Comparison of ENCODE assay signal across 1 cellular context in genomic region chr3:180601688-180602666, GRCh38.
TF ChIP-seq lines count a peak whose summit lies in the region.

TSS of gene TTC14 (plus strand) at chr3:180602163. CDS start at chr3:180602262, 99 bp downstream.

TF ChIP-seq in H1, 55 proteins besides CTCF, POLR2A, EP300 and RAD21 (continued from another document):
- no peak; the same call in 1 of the 2 replicates for TF ChIP-seq MAX (IDR thresholded peaks at IDR 0.05)
- peak; percentile 95 for TF ChIP-seq ASH2L (IDR thresholded peaks at IDR 0.05; ENCODE audit: low read length)
- no peak for TF ChIP-seq JUN (IDR thresholded peaks at IDR 0.05; ENCODE audit: low read depth, low read length)
- no peak for TF ChIP-seq POU5F1 (IDR thresholded peaks at IDR 0.05; ENCODE audit: low read depth, low read length)
- TF ChIP-seq CEBPB (IDR thresholded peaks at IDR 0.05; ENCODE audit: low read depth, low read length) = peak; percentile 90
- no peak for TF ChIP-seq ATF2 (IDR thresholded peaks at IDR 0.05; ENCODE audit: low read length)
- 0 out of 2 replicates have a peak, but pooled peaks have one; percentile 13 for TF ChIP-seq KDM1A (IDR thresholded peaks at IDR 0.05; ENCODE audit: borderline replicate concordance, low read length)
- TF ChIP-seq TAF1 (IDR thresholded peaks at IDR 0.05; ENCODE audit: low read depth, low read length) = peak; percentile 82
- peak; percentile 39 for TF ChIP-seq SAP30 (IDR thresholded peaks at IDR 0.05; ENCODE audit: insufficient read depth, insufficient replicate concordance, low read length)
- no peak for TF ChIP-seq NANOG (IDR thresholded peaks at IDR 0.05; ENCODE audit: insufficient read depth, low read depth, low read length, poor library complexity, severe bottlenecking)
- peak; percentile 78 for TF ChIP-seq TBP (IDR thresholded peaks at IDR 0.05; ENCODE audit: low read depth, low read length)
- no peak for TF ChIP-seq TEAD4 (IDR thresholded peaks at IDR 0.05; ENCODE audit: low read depth, low read length)
- peak; percentile 77 for TF ChIP-seq PHF8 (conservative IDR thresholded peaks at IDR 0.05; ENCODE audit: low read depth, low read length)
- peak; percentile 48 for TF ChIP-seq CTBP2 (IDR thresholded peaks at IDR 0.05; ENCODE audit: borderline replicate concordance, insufficient read depth, insufficient read length, low read length)
- TF ChIP-seq JUND (IDR thresholded peaks at IDR 0.05; ENCODE audit: low read length) = no peak
- TF ChIP-seq EZH2 (IDR thresholded peaks at IDR 0.05; ENCODE audit: low read depth, low read length, severe bottlenecking) = no peak
- no peak for TF ChIP-seq NRF1 (IDR thresholded peaks at IDR 0.05; ENCODE audit: low read depth, low read length)
- peak; percentile 98 for TF ChIP-seq EGR1 (IDR thresholded peaks at IDR 0.05; ENCODE audit: borderline replicate concordance, low read depth, low read length)
- TF ChIP-seq CHD2 (IDR thresholded peaks at IDR 0.05; ENCODE audit: low read length) = peak; percentile 93
